12 cellular contexts compared by ENCODE assay signal in genomic region chr18:32974421-32975165, GRCh38.
DNase-seq lines count a peak whose midpoint lies in the region; ATAC-seq and TF ChIP-seq lines count a peak whose summit lies in the region.
"Had no signal": no experiment of that assay in that cellular context is flagged by ENCODE, and none has a peak within 500 bp of the region (broad histone marks: within the 10 kb centered on the region; RNA-seq: fewer than 3 reads in every experiment).

No MANE protein-coding gene starts in this region.

- H3F3A ChIP-seq in MM.1S (ENCODE audit: insufficient read depth, low read length) (no peaks in the 10 kb centered on the region), SK-N-SH (replicated peaks; ENCODE audit: insufficient read depth) (no peaks in the 10 kb centered on the region)

- no peaks in the 10 kb centered on the region for H3K36me3 ChIP-seq in mesendoderm (ENCODE audit: control insufficient read depth, insufficient read depth, low read length)
- no peaks in the 10 kb centered on the region for H3K36me3 ChIP-seq in MM.1S (replicated peaks; ENCODE audit: insufficient read depth, low read length)
- no peaks in the 10 kb centered on the region for H3K36me3 ChIP-seq in SK-N-SH (replicated peaks in 1 of 2; ENCODE audit: control insufficient read depth in 1 of 2, insufficient read depth in 2 of 2, low read length in 1 of 2)

- H3K27ac ChIP-seq in mesendoderm (ENCODE audit: low read depth, low read length) (no peak overlapping the region), MM.1S (ENCODE audit: low read length) (no peak overlapping the region), SK-N-SH (ENCODE audit: low read depth in 2 of 2, low read length in 1 of 2) (no peak overlapping the region)

- H3K4ac ChIP-seq in mesendoderm (ENCODE audit: low read depth, low read length), result no peak overlapping the region

- CTCF ChIA-PET in SK-N-SH (lab: Yijun Ruan, JAX), result interaction anchor here (0.6 to 1.0 kb wide), 3 partner anchors 25 to 809 kb away, joined by 3 read pairs; no protein-coding TSS in a partner anchor

- POLR2A ChIA-PET in SK-N-SH (lab: Yijun Ruan, JAX), result no interaction called here

- H2BK5ac ChIP-seq in mesendoderm (ENCODE audit: low read length), result no peak overlapping the region

- H4K5ac ChIP-seq in mesendoderm (ENCODE audit: low read length), result no peak overlapping the region

- no peak for TF ChIP-seq EP300 in SK-N-SH (IDR thresholded peaks at IDR 0.05; ENCODE audit: borderline replicate concordance in 1 of 2, low read depth in 1 of 2, low read length in 1 of 2)

- no peak overlapping the region for H2AFZ ChIP-seq in MM.1S (ENCODE audit: low read length)
- H2AFZ ChIP-seq in SK-N-SH (ENCODE audit: low read depth), result no peak overlapping the region

- no peaks in the 10 kb centered on the region for H4K20me1 ChIP-seq in MM.1S (ENCODE audit: insufficient read depth, low read length)
- no peaks in the 10 kb centered on the region for H4K20me1 ChIP-seq in SK-N-SH (ENCODE audit: insufficient read depth)

- H3K56ac ChIP-seq in mesendoderm (ENCODE audit: low read length), result no peak overlapping the region

- no peak overlapping the region for H3K23ac ChIP-seq in mesendoderm (ENCODE audit: low read length)

- TF ChIP-seq RAD21 in SK-N-SH (IDR thresholded peaks at IDR 0.05; ENCODE audit: low read length), result no peak

- WGBS in mesendoderm (ENCODE audit: extremely low coverage, insufficient coverage, low lambda C conversion rate), result no CpG with 5 or more reads among the region's 4 CpGs
- 20% methylated on average over 3 of the region's 4 CpGs for WGBS in SK-N-SH (ENCODE audit: low lambda C conversion rate)

- H3K27me3 ChIP-seq in mesendoderm (ENCODE audit: insufficient read depth, low read length, poor library complexity), result no peaks in the 10 kb centered on the region
- no peaks in the 10 kb centered on the region for H3K27me3 ChIP-seq in MM.1S (replicated peaks; ENCODE audit: insufficient read depth, low read length)
- no peaks in the 10 kb centered on the region for H3K27me3 ChIP-seq in SK-N-SH (ENCODE audit: insufficient read depth)

- H2BK15ac ChIP-seq in mesendoderm (replicated peaks; ENCODE audit: low read depth), result no peak overlapping the region

- DNase-seq in iPS-NIHi11 (ENCODE audit: low spot score) (peak; percentile 10), mesendoderm (no peak), amygdala (lab: John Stamatoyannopoulos, UW) (no peak), MM.1S (no peak), SK-N-SH (no peak)
- DNase-seq: activated naive CD4-positive, alpha-beta T cell treated with anti-CD3 and anti-CD28 coated beads, Interleukin-2, amount 10 ng/mL, durations not matched to agents 7 days and 5 days; H7; stimulated activated CD4-positive, alpha-beta T cell treated with anti-CD3 and anti-CD28 coated beads, Interleukin-4, amount 100 ng/mL, for 1 hour; T1000 had no signal

- H3K79me2 ChIP-seq in mesendoderm (ENCODE audit: control insufficient read depth, insufficient read depth, low read length), result no peaks in the 10 kb centered on the region
- no peaks in the 10 kb centered on the region for H3K79me2 ChIP-seq in MM.1S (ENCODE audit: low read length)
- H3K79me2 ChIP-seq in SK-N-SH (ENCODE audit: insufficient read depth), result no peaks in the 10 kb centered on the region

- H3K9me3 ChIP-seq in MM.1S (replicated peaks; ENCODE audit: insufficient read depth, low read length), result no peaks in the 10 kb centered on the region
- H3K9me3 ChIP-seq in SK-N-SH, result no peaks in the 10 kb centered on the region

- H2BK120ac ChIP-seq in mesendoderm (ENCODE audit: low read depth, low read length), result no peak overlapping the region

- H3K79me1 ChIP-seq in mesendoderm (ENCODE audit: low read length), result no peaks in the 10 kb centered on the region

- no peak overlapping the region for H4K8ac ChIP-seq in mesendoderm (ENCODE audit: low read depth, low read length)

- no peak overlapping the region for H3K4me2 ChIP-seq in mesendoderm (ENCODE audit: low read length)
- H3K4me2 ChIP-seq in MM.1S (ENCODE audit: low read depth, low read length), result no peak overlapping the region
- H3K4me2 ChIP-seq in SK-N-SH, result no peak overlapping the region

- no peak overlapping the region for H3K9ac ChIP-seq in mesendoderm (ENCODE audit: low read length)
- H3K9ac ChIP-seq in MM.1S (ENCODE audit: low read length), result no peak overlapping the region
- no peak overlapping the region for H3K9ac ChIP-seq in SK-N-SH

- H3K9me2 ChIP-seq in MM.1S (replicated peaks; ENCODE audit: insufficient read depth, low read length) (no peaks in the 10 kb centered on the region), SK-N-SH (no peaks in the 10 kb centered on the region)

- no peak overlapping the region for H2AK5ac ChIP-seq in mesendoderm (ENCODE audit: low read length)

- H3K4me1 ChIP-seq in mesendoderm (ENCODE audit: control insufficient read depth, low read depth, low read length) (no peaks in the 10 kb centered on the region), MM.1S (ENCODE audit: low read length) (no peaks in the 10 kb centered on the region), SK-N-SH (ENCODE audit: control insufficient read depth in 1 of 2, insufficient read depth in 2 of 2, low read depth in 1 of 2, low read length in 1 of 2) (peaks cover 0 to 2% of the 10 kb centered on the region in 2 experiments; a peak in 1 of 4 replicates)

- H3K4me3 ChIP-seq in mesendoderm (ENCODE audit: low read length), result no peak overlapping the region
- no peak overlapping the region for H3K4me3 ChIP-seq in MM.1S (ENCODE audit: low read length)
- no peak overlapping the region for H3K4me3 ChIP-seq in SK-N-SH (ENCODE audit: low read depth in 2 of 2, low read length in 1 of 2)

- H3K18ac ChIP-seq in mesendoderm (ENCODE audit: low read length), result no peak overlapping the region

- ATAC-seq in GM18508 (IDR thresholded peaks at IDR 0.05; ENCODE audit: insufficient read depth, unreplicated experiment), result peak; percentile 83
- ATAC-seq in HG02571 (IDR thresholded peaks at IDR 0.05; ENCODE audit: unreplicated experiment), result peak; percentile 75
- peak; percentile 71 for ATAC-seq in HG03571 (IDR thresholded peaks at IDR 0.05; ENCODE audit: unreplicated experiment)

- TF ChIP-seq CTCF in MM.1S (IDR thresholded peaks at IDR 0.05; ENCODE audit: low read length), result no peak
- no peak for TF ChIP-seq CTCF in SK-N-SH (IDR thresholded peaks at IDR 0.05)

TF ChIP-seq in SK-N-SH, 30 proteins besides CTCF, POLR2A, EP300 and RAD21:
- TF ChIP-seq EZH2phosphoT487 (IDR thresholded peaks at IDR 0.05; ENCODE audit: borderline replicate concordance, low read depth) (no peak), TAF1 (IDR thresholded peaks at IDR 0.05; ENCODE audit: borderline replicate concordance, low read depth, low read length) (no peak), NRF1 (IDR thresholded peaks at IDR 0.05; ENCODE audit: low read depth, low read length) (no peak), SMC3 (IDR thresholded peaks at IDR 0.05; ENCODE audit: low read depth, low read length) (no peak), TEAD4 (IDR thresholded peaks at IDR 0.05; ENCODE audit: borderline replicate concordance, insufficient read depth) (no peak)
- TF ChIP-seq, protein P1, sequence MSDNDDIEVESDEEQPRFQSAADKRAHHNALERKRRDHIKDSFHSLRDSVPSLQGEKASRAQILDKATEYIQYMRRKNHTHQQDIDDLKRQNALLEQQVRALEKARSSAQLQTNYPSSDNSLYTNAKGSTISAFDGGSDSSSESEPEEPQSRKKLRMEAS (IDR thresholded peaks at IDR 0.05; ENCODE audit: low read depth), result no peak
- TF ChIP-seq, protein P2, sequence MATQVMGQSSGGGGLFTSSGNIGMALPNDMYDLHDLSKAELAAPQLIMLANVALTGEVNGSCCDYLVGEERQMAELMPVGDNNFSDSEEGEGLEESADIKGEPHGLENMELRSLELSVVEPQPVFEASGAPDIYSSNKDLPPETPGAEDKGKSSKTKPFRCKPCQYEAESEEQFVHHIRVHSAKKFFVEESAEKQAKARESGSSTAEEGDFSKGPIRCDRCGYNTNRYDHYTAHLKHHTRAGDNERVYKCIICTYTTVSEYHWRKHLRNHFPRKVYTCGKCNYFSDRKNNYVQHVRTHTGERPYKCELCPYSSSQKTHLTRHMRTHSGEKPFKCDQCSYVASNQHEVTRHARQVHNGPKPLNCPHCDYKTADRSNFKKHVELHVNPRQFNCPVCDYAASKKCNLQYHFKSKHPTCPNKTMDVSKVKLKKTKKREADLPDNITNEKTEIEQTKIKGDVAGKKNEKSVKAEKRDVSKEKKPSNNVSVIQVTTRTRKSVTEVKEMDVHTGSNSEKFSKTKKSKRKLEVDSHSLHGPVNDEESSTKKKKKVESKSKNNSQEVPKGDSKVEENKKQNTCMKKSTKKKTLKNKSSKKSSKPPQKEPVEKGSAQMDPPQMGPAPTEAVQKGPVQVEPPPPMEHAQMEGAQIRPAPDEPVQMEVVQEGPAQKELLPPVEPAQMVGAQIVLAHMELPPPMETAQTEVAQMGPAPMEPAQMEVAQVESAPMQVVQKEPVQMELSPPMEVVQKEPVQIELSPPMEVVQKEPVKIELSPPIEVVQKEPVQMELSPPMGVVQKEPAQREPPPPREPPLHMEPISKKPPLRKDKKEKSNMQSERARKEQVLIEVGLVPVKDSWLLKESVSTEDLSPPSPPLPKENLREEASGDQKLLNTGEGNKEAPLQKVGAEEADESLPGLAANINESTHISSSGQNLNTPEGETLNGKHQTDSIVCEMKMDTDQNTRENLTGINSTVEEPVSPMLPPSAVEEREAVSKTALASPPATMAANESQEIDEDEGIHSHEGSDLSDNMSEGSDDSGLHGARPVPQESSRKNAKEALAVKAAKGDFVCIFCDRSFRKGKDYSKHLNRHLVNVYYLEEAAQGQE (IDR thresholded peaks at IDR 0.05; ENCODE audit: low read depth, low read length), result no peak
- TF ChIP-seq, protein P3, sequence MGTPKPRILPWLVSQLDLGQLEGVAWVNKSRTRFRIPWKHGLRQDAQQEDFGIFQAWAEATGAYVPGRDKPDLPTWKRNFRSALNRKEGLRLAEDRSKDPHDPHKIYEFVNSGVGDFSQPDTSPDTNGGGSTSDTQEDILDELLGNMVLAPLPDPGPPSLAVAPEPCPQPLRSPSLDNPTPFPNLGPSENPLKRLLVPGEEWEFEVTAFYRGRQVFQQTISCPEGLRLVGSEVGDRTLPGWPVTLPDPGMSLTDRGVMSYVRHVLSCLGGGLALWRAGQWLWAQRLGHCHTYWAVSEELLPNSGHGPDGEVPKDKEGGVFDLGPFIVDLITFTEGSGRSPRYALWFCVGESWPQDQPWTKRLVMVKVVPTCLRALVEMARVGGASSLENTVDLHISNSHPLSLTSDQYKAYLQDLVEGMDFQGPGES (IDR thresholded peaks at IDR 0.05; ENCODE audit: low read depth, low read length), result no peak
